ENCODE assay signal across 1 cellular context in genomic region chr3:154743418-154743817, GRCh38.
TF ChIP-seq lines count a peak whose summit lies in the region.

No MANE protein-coding gene starts in this region.

TF ChIP-seq in K562, 482 proteins besides CTCF, POLR2A, EP300 and RAD21 (continued from another document):
- TF ChIP-seq ZNF318 (IDR thresholded peaks at IDR 0.05; ENCODE audit: borderline replicate concordance in 1 of 2, low read depth in 1 of 2): no peak
- no peak for TF ChIP-seq POLR2H (tag; IDR thresholded peaks at IDR 0.05; ENCODE audit: low read depth)
